Comparison of ENCODE assay signal across 13 cellular contexts in the genomic region with DNA sequence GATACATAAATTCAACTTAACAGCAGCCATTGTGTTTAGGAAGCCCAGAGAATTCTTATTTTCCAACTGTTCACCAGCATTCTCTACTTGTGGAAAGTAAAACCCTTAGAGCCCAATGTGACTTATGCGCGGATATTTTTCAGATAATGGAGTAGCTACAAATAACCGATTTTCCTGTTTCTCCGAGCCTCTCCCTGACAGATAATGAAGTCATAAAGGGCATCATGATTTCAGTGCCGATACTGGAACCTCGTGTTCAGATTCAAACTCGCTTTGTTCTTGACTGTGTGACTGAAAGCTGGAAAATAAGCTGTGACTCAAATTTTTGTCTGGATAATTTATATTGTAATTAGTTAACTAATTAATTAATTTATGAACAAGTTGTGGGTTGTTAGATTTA.
DNase-seq lines count a peak whose midpoint lies in the region; ATAC-seq and TF ChIP-seq lines count a peak whose summit lies in the region.
"Had no signal": no experiment of that assay in that cellular context is flagged by ENCODE, and none has a peak within 500 bp of the region (broad histone marks: within the 10 kb centered on the region; RNA-seq: fewer than 3 reads in every experiment).

No MANE protein-coding gene starts in this region.

- no peak overlapping the region for H3K4me2 ChIP-seq in IMR-90 (ENCODE audit: low read depth, low read length)

- H4K5ac ChIP-seq in IMR-90 (ENCODE audit: low read depth, low read length) = no peak overlapping the region

- no peak overlapping the region for H4K91ac ChIP-seq in IMR-90 (ENCODE audit: insufficient read depth, low read depth, low read length)

- H3K4me3 ChIP-seq in IMR-90 (ENCODE audit: insufficient read depth, low read depth, low read length) = no peak overlapping the region
- no peak overlapping the region for H3K4me3 ChIP-seq in stomach
- H3K4me3 ChIP-seq: HAP-1 had no signal

- H3K27me3 ChIP-seq in IMR-90 (ENCODE audit: control insufficient read depth, insufficient read depth, low read length) (peaks cover 3% of the 10 kb centered on the region; the same call in 1 of the 2 replicates), stomach (no peaks in the 10 kb centered on the region)
- H3K27me3 ChIP-seq: BE2C had no signal

- dilution Hi-C loops in IMR-90 (cut with HindIII; ENCODE audit: low sequenced_read_pairs, unreplicated experiment) = no loop called here

- no peak overlapping the region for H3K14ac ChIP-seq in IMR-90 (replicated peaks; ENCODE audit: low read depth, low read length)

- CTCF ChIA-PET in IMR-90 (lab: Yijun Ruan, JAX) = no interaction called here

- H3K27ac ChIP-seq in IMR-90 (ENCODE audit: insufficient read depth, low read length) = no peak overlapping the region
- H3K27ac ChIP-seq in stomach = peak overlapping the region in 4 of 5 donors; percentile 38 to 61 (median 40)

- 89% methylated on average over 4 of the region's 7 CpGs; no CpG with 5 or more reads in 1 of the 2 experiments for WGBS in IMR-90 (ENCODE audit: extremely low coverage in 2 of 2, insufficient read length in 1 of 2), 2 experiments
- WGBS in stomach, 5 donors = 38 to 67% (median 56%) methylated on average over 7 of the region's 7 CpGs

- TF ChIP-seq POLR2A in IMR-90 (IDR thresholded peaks at IDR 0.05; ENCODE audit: low read depth, low read length) (no peak), stomach (IDR thresholded peaks at IDR 0.05) (no peak)

- H3K4me1 ChIP-seq in IMR-90 (ENCODE audit: control insufficient read depth, insufficient read depth, low read length) (peaks cover 32% of the 10 kb centered on the region), stomach (peaks cover 23 to 46% (median 28%) of the 10 kb centered on the region in 4 donors)
- H3K4me1 ChIP-seq: BE2C, HAP-1 had no signal

- in situ Hi-C loops in IMR-90 (cut with MboI; ENCODE audit: low sequenced_read_pairs) = no loop called here

- DNase-seq in IMR-90 = no peak
- DNase-seq in astrocyte of the hippocampus (ENCODE audit: low read depth, low spot score) = peak; percentile 18
- DNase-seq in lung microvascular endothelial cell (ENCODE audit: low read depth in 2 of 2) = peak; percentile 22
- DNase-seq in stomach = no peak
- no peak for DNase-seq in NCI-H524 (lab: John Stamatoyannopoulos, UW)
- DNase-seq: BE2C; CD8-positive, alpha-beta T cell; NCI-H1417; NCI-H1930; NCI-H2171 had no signal

- peak overlapping the region; percentile 53; the same call in 1 of the 2 replicates for H2BK20ac ChIP-seq in IMR-90 (ENCODE audit: low read depth, low read length)

- H3K36me3 ChIP-seq in IMR-90 (ENCODE audit: control insufficient read depth, insufficient read depth, low read length) (no peaks in the 10 kb centered on the region), stomach (no peaks in the 10 kb centered on the region)
- H3K36me3 ChIP-seq: BE2C, HAP-1 had no signal

- H4K20me1 ChIP-seq in IMR-90 (ENCODE audit: insufficient read depth, low read length) = no peaks in the 10 kb centered on the region

- no peak overlapping the region for H2AFZ ChIP-seq in IMR-90 (replicated peaks; ENCODE audit: low read length, poor library complexity)

- intact Hi-C loops in IMR-90 (cut with micrococcal nuclease) (loop anchor here (5.0 kb wide), 1 partner anchor 235 kb away; no protein-coding TSS in a partner anchor), stomach (cut with DNase I; ENCODE audit: low total_unique reads) (no loop called here)

- no peak overlapping the region for H2AK9ac ChIP-seq in IMR-90 (replicated peaks; ENCODE audit: low read depth, low read length, poor library complexity)

- H4K8ac ChIP-seq in IMR-90 (ENCODE audit: low read depth in 2 of 2, low read length in 2 of 2) = no peak overlapping the region

- no peaks in the 10 kb centered on the region for H3K79me1 ChIP-seq in IMR-90 (ENCODE audit: low read depth in 1 of 2, low read length in 2 of 2)

- no peak for ATAC-seq in IMR-90 (ENCODE audit: low read depth)
- no peak for ATAC-seq in GM18868 (IDR thresholded peaks at IDR 0.05; ENCODE audit: unreplicated experiment)
- no peak for ATAC-seq in HG02973 (IDR thresholded peaks at IDR 0.05; ENCODE audit: unreplicated experiment)
- ATAC-seq: CD8-positive, alpha-beta T cell had no signal

- no peak for TF ChIP-seq RAD21 in IMR-90 (IDR thresholded peaks at IDR 0.05; ENCODE audit: low read length)

- H3K4ac ChIP-seq in IMR-90 (ENCODE audit: low read depth, low read length) = no peak overlapping the region; the same call in 1 of the 2 replicates

- H3K18ac ChIP-seq in IMR-90 (ENCODE audit: low read depth, low read length) = peak overlapping the region; percentile 30; the same call in 1 of the 2 replicates

- no TSS peak for BruUV-seq in IMR-90 (replicated peaks; lab: Mats Ljungman, UMichigan)

- H3K56ac ChIP-seq in IMR-90 (ENCODE audit: extremely low read depth, insufficient read depth, low read length) = no peak overlapping the region

- no peak overlapping the region for H2BK5ac ChIP-seq in IMR-90 (ENCODE audit: low read depth, low read length, poor library complexity, severe bottlenecking)

- TF ChIP-seq CTCF in IMR-90 (conservative IDR thresholded peaks at IDR 0.05; ENCODE audit: low read depth, low read length) (no peak), stomach (IDR thresholded peaks at IDR 0.05) (no peak)

- no peaks in the 10 kb centered on the region for H3K9me3 ChIP-seq in IMR-90 (ENCODE audit: control insufficient read depth, insufficient read depth, low read length)
- no peaks in the 10 kb centered on the region for H3K9me3 ChIP-seq in stomach
- H3K9me3 ChIP-seq: BE2C, HAP-1 had no signal

- no peak overlapping the region for H2AK5ac ChIP-seq in IMR-90 (ENCODE audit: low read depth, low read length)

- H3K9me1 ChIP-seq in IMR-90 (ENCODE audit: insufficient read depth, low read length) = peaks cover 29% of the 10 kb centered on the region

- no peak overlapping the region for H3K9ac ChIP-seq in IMR-90 (ENCODE audit: low read depth, low read length)

- TF ChIP-seq EP300 in stomach (IDR thresholded peaks at IDR 0.05) = no peak

- H2BK15ac ChIP-seq in IMR-90 (ENCODE audit: low read depth, low read length) = no peak overlapping the region; the same call in 2 of the 3 replicates

- peak overlapping the region; percentile 70 for H2BK120ac ChIP-seq in IMR-90 (ENCODE audit: low read depth, low read length)

- POLR2A ChIA-PET in IMR-90 (lab: Charles Lee; ENCODE audit: unreplicated experiment) = no interaction called here

- no peak overlapping the region for H3K23ac ChIP-seq in IMR-90 (ENCODE audit: low read depth, low read length)

TF ChIP-seq in IMR-90, 13 proteins besides CTCF, POLR2A, EP300 and RAD21:
- TF ChIP-seq MAZ (IDR thresholded peaks at IDR 0.05; ENCODE audit: borderline replicate concordance, low read depth, low read length) (no peak), MXI1 (IDR thresholded peaks at IDR 0.05; ENCODE audit: borderline replicate concordance, low read depth, low read length) (no peak), BHLHE40 (IDR thresholded peaks at IDR 0.05; ENCODE audit: low read depth, low read length) (no peak), MAFK (IDR thresholded peaks at IDR 0.05; ENCODE audit: low read depth, low read length) (no peak)
- TF ChIP-seq, protein P1, sequence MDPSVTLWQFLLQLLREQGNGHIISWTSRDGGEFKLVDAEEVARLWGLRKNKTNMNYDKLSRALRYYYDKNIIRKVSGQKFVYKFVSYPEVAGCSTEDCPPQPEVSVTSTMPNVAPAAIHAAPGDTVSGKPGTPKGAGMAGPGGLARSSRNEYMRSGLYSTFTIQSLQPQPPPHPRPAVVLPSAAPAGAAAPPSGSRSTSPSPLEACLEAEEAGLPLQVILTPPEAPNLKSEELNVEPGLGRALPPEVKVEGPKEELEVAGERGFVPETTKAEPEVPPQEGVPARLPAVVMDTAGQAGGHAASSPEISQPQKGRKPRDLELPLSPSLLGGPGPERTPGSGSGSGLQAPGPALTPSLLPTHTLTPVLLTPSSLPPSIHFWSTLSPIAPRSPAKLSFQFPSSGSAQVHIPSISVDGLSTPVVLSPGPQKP (IDR thresholded peaks at IDR 0.05; ENCODE audit: borderline replicate concordance, low read depth, low read length) = no peak
- TF ChIP-seq, protein P2, sequence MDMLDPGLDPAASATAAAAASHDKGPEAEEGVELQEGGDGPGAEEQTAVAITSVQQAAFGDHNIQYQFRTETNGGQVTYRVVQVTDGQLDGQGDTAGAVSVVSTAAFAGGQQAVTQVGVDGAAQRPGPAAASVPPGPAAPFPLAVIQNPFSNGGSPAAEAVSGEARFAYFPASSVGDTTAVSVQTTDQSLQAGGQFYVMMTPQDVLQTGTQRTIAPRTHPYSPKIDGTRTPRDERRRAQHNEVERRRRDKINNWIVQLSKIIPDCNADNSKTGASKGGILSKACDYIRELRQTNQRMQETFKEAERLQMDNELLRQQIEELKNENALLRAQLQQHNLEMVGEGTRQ (IDR thresholded peaks at IDR 0.05; ENCODE audit: low read depth, low read length) = no peak
TF ChIP-seq in IMR-90: peak in this region for 0.

Comparison
In these comparisons a context has a peak if more than half of its experiments do, and no peak if none do; other contexts are left out.
1. DNase-seq: peak in astrocyte of the hippocampus (single experiment) and lung microvascular endothelial cell (2 of 2); none in IMR-90 (single experiment), stomach (single experiment) and NCI-H524 (0 of 2).